11 cellular contexts compared by ENCODE assay signal in the genomic region with DNA sequence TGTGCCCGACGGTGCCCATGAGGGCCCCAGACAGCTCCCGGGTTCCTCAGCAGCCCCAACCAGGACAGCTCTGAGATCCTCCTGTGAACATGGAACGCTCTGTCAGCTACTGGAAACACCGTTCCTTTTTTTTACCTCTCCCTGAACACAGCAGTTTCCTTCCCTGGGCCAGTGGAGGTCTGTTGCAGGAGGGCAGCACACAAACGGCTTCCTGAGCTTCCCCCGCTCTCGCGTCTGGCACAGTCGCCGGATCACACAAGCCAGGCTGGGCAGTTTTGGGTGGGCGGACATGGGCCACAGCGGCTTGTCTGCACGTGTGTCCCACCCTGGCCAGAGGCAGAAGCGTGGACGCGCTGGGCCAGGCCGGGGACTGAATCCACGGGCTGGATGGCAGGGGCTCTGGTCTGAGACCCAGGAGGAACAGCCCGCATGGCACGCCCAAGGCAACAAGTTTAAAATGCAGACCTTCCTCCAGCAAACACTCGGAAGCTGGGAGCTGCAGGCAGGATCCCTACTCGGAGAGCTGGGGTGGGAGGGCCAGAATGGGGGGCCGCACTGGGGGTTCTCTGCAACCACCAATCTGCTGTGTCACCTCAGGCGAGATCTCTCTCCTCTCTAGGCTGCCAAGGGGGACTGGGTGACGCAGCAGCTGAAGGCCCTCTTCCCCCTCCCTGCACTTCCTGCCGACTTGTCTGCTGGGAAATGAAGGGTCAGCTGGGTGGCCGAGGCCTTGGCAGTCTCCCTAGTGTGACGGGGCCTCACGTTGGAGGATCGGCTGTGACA.
DNase-seq lines count a peak whose midpoint lies in the region; FAIRE-seq and TF ChIP-seq lines count a peak whose summit lies in the region.
"Had no signal": no experiment of that assay in that cellular context is flagged by ENCODE, and none has a peak within 500 bp of the region (broad histone marks: within the 10 kb centered on the region; RNA-seq: fewer than 3 reads in every experiment).

No MANE protein-coding gene starts in this region.

- H3K9me3 Mint-ChIP-seq in immature natural killer cell, result no peaks in the 10 kb centered on the region
- no peaks in the 10 kb centered on the region for H3K9me3 Mint-ChIP-seq in activated T-cell treated with anti-CD3 and anti-CD28 coated beads, Interleukin-2, amount 50 U/mL, for 24 hours

- H3K4me3 Mint-ChIP-seq in immature natural killer cell, result no peak overlapping the region
- no peak overlapping the region for H3K4me3 Mint-ChIP-seq in activated T-cell treated with anti-CD3 and anti-CD28 coated beads, Interleukin-2, amount 50 U/mL, for 24 hours

- peak; percentile 60 for DNase-seq in GM12891 (ENCODE audit: insufficient read length, low spot score)
- DNase-seq in astrocyte of the spinal cord (ENCODE audit: low read depth, low spot score), result peak; percentile 51
- DNase-seq in hepatic stellate cell (ENCODE audit: low spot score), result peak; percentile 92
- peak; percentile 49 for DNase-seq in putamen (ENCODE audit: low spot score)
- DNase-seq in immature natural killer cell, result no peak
- no peak for DNase-seq in effector CD8-positive, alpha-beta T cell (lab: John Stamatoyannopoulos, UW)
- DNase-seq in SIG-M5 treated with dmso at 0.1 percent for 504 hours (lab: John Stamatoyannopoulos, UW; ENCODE audit: unreplicated experiment), result no peak
- DNase-seq in activated T-cell treated with anti-CD3 and anti-CD28 coated beads, Interleukin-2, amount 50 U/mL, for 24 hours, result no peak
- DNase-seq: cerebellar nuclear complex, T-helper 2 cell had no signal

- H3K4me3 ChIP-seq in astrocyte of the spinal cord (ENCODE audit: low read depth, low read length), result no peak overlapping the region

- H3K27ac Mint-ChIP-seq in immature natural killer cell, result no peak overlapping the region
- no peak overlapping the region for H3K27ac Mint-ChIP-seq in activated T-cell treated with anti-CD3 and anti-CD28 coated beads, Interleukin-2, amount 50 U/mL, for 24 hours

- in situ Hi-C loops in astrocyte of the spinal cord (cut with HindIII; ENCODE audit: low sequenced_read_pairs), result no loop called here

- TF ChIP-seq CTCF in astrocyte of the spinal cord (IDR thresholded peaks at IDR 0.05; ENCODE audit: low read depth, low read length), result no peak

- H3K4me1 Mint-ChIP-seq in immature natural killer cell, result peaks cover 0 to 2% of the 10 kb centered on the region in 2 donors
- H3K4me1 Mint-ChIP-seq in activated T-cell treated with anti-CD3 and anti-CD28 coated beads, Interleukin-2, amount 50 U/mL, for 24 hours (ENCODE audit: low read depth), result no peaks in the 10 kb centered on the region

- H3K27me3 Mint-ChIP-seq in immature natural killer cell (ENCODE audit: low read depth in 3 of 3), result peaks cover 0 to 4% (median 0%) of the 10 kb centered on the region in 3 donors
- peaks cover 6% of the 10 kb centered on the region for H3K27me3 Mint-ChIP-seq in activated T-cell treated with anti-CD3 and anti-CD28 coated beads, Interleukin-2, amount 50 U/mL, for 24 hours

- TF ChIP-seq POLR2A in GM12891 (IDR thresholded peaks at IDR 0.05; ENCODE audit: low read depth, low read length), result no peak

- FAIRE-seq in GM12891 (lab: Jason Lieb, UNC), result peak; percentile 48
- FAIRE-seq: H54 had no signal

- no peaks in the 10 kb centered on the region for H3K36me3 Mint-ChIP-seq in immature natural killer cell
- no peaks in the 10 kb centered on the region for H3K36me3 Mint-ChIP-seq in activated T-cell treated with anti-CD3 and anti-CD28 coated beads, Interleukin-2, amount 50 U/mL, for 24 hours (ENCODE audit: low read depth)

TF ChIP-seq in GM12891, 5 proteins besides CTCF, POLR2A, EP300 and RAD21:
- TF ChIP-seq TAF1 (IDR thresholded peaks at IDR 0.05; ENCODE audit: low read depth, low read length) (no peak), PAX5 (IDR thresholded peaks at IDR 0.05; ENCODE audit: insufficient read depth, low read length, severe bottlenecking) (no peak)
TF ChIP-seq in GM12891: peak in this region for 0.

Comparison
In these comparisons a context has a peak if more than half of its experiments do, and no peak if none do; other contexts are left out.
1. DNase-seq: peak in GM12891 (single experiment), astrocyte of the spinal cord (single experiment), hepatic stellate cell (single experiment) and putamen (single experiment); none in immature natural killer cell (0 of 3), effector CD8-positive, alpha-beta T cell (single experiment), SIG-M5 treated with dmso at 0.1 percent for 504 hours (single experiment) and activated T-cell treated with anti-CD3 and anti-CD28 coated beads, Interleukin-2, amount 50 U/mL, for 24 hours (single experiment).